Comparison of ENCODE assay signal across 24 cellular contexts in genomic region chr20:49234831-49235230, GRCh38. TPM values are rescaled to one million over a fixed set of nuclear protein-coding genes. Genes with fewer than 3 reads are reported as not detected.
DNase-seq lines count a peak whose midpoint lies in the region; ATAC-seq and TF ChIP-seq lines count a peak whose summit lies in the region.
"Had no signal": no experiment of that assay in that cellular context is flagged by ENCODE, and none has a peak within 500 bp of the region (broad histone marks: within the 10 kb centered on the region; RNA-seq: fewer than 3 reads in every experiment).

No MANE protein-coding gene starts in this region.

- H3K4me3 ChIP-seq in mammary epithelial cell (replicated peaks in 1 of 3; ENCODE audit: insufficient read depth in 1 of 3, low read depth in 2 of 3, low read length in 3 of 3) (no peak overlapping the region), trophoblast cell (ENCODE audit: low read depth, low read length) (no peak overlapping the region)
- H3K4me3 ChIP-seq: BLaER1, GM23248, SJCRH30 had no signal

- no peak overlapping the region for H3K4ac ChIP-seq in trophoblast cell (ENCODE audit: low read depth, low read length)

- no peaks in the 10 kb centered on the region for H3K79me2 ChIP-seq in mammary epithelial cell (ENCODE audit: insufficient read depth, low read length)
- no peaks in the 10 kb centered on the region for H3K79me2 ChIP-seq in trophoblast cell (ENCODE audit: control insufficient read depth, insufficient read depth, low read length, poor library complexity)

- in situ Hi-C loops in mammary epithelial cell (cut with MboI; ENCODE audit: low sequenced_read_pairs in 2 of 2) = no loop called here

- ATAC-seq in GM18519 (IDR thresholded peaks at IDR 0.05; ENCODE audit: low FRiP score, unreplicated experiment) = no peak
- ATAC-seq: HepG2, PC-3 had no signal

- H3K27me3 ChIP-seq in mammary epithelial cell (ENCODE audit: insufficient read depth, low read length) (no peaks in the 10 kb centered on the region), trophoblast cell (ENCODE audit: insufficient read depth, low read length) (no peaks in the 10 kb centered on the region)
- H3K27me3 ChIP-seq: BLaER1, SJCRH30 had no signal

- no peak overlapping the region for H3K4me3 Mint-ChIP-seq in MCF 10A (ENCODE audit: unreplicated experiment)
- no peak overlapping the region for H3K4me3 Mint-ChIP-seq in chondrocyte (ENCODE audit: unreplicated experiment)
- H3K4me3 Mint-ChIP-seq: CD4-positive, alpha-beta T cell had no signal

- H3K36me3 Mint-ChIP-seq in MCF 10A (ENCODE audit: insufficient read depth, unreplicated experiment) = peaks cover 82% of the 10 kb centered on the region
- peaks cover 51% of the 10 kb centered on the region for H3K36me3 Mint-ChIP-seq in chondrocyte (ENCODE audit: low read depth)

- H3K36me3 ChIP-seq in mammary epithelial cell (ENCODE audit: insufficient read depth, low read length) (peaks cover 19% of the 10 kb centered on the region), trophoblast cell (ENCODE audit: control insufficient read depth in 1 of 2, insufficient read depth in 2 of 2, low read length in 2 of 2) (peaks cover 55 to 60% of the 10 kb centered on the region in 2 experiments)

- no peaks in the 10 kb centered on the region for H3K4me1 Mint-ChIP-seq in MCF 10A (ENCODE audit: insufficient read depth, unreplicated experiment)
- no peaks in the 10 kb centered on the region for H3K4me1 Mint-ChIP-seq in chondrocyte (ENCODE audit: low read depth)

- no peak overlapping the region for H2BK120ac ChIP-seq in trophoblast cell (ENCODE audit: insufficient read depth, low read length, poor library complexity)

- intact Hi-C loops in MCF 10A (cut with micrococcal nuclease) (no loop called here), mammary epithelial cell (cut with micrococcal nuclease) (no loop called here)

- POLR2A ChIA-PET in MCF 10A (lab: Yijun Ruan, JAX) = interaction anchor here (1.2 kb wide), 1 partner anchor 33 kb away, joined by 4 read pairs; no protein-coding TSS in a partner anchor

- no peak overlapping the region for H3K4me2 ChIP-seq in mammary epithelial cell (ENCODE audit: insufficient read depth, low read depth, low read length)
- H3K4me2 ChIP-seq in trophoblast cell (ENCODE audit: low read length) = no peak overlapping the region
- H3K4me2 ChIP-seq: BLaER1 had no signal

- H4K12ac ChIP-seq in trophoblast cell (ENCODE audit: low read depth, low read length) = no peak overlapping the region

- no peak overlapping the region for H4K8ac ChIP-seq in trophoblast cell (ENCODE audit: low read depth, low read length)

- no peaks in the 10 kb centered on the region for H3K9me3 Mint-ChIP-seq in MCF 10A (ENCODE audit: unreplicated experiment)
- no peaks in the 10 kb centered on the region for H3K9me3 Mint-ChIP-seq in chondrocyte (ENCODE audit: low read depth)
- H3K9me3 Mint-ChIP-seq: CD4-positive, alpha-beta T cell had no signal

- H3K18ac ChIP-seq in trophoblast cell (ENCODE audit: low read length) = no peak overlapping the region

- H3K9ac ChIP-seq in mammary epithelial cell (ENCODE audit: insufficient read depth, low read length) = no peak overlapping the region
- H3K9ac ChIP-seq in trophoblast cell (ENCODE audit: low read length) = peak overlapping the region; percentile 5
- H3K9ac ChIP-seq: BLaER1, GM23248 had no signal

- no peak overlapping the region for H4K91ac ChIP-seq in trophoblast cell (ENCODE audit: low read depth, low read length)

- no peak overlapping the region for H2AK5ac ChIP-seq in trophoblast cell (ENCODE audit: low read length)

- WGBS in mammary epithelial cell (ENCODE audit: low coverage, missing lambda C conversion rate) = 100% methylated on average over 5 of the region's 6 CpGs
- WGBS in trophoblast cell (ENCODE audit: extremely low coverage, insufficient coverage, insufficient read length) = no CpG with 5 or more reads among the region's 6 CpGs

- CTCF ChIA-PET in MCF 10A (lab: Yijun Ruan, JAX) = interaction anchor here (1.2 to 3.4 kb wide), 4 partner anchors 9 to 19 kb away, joined by 4 to 16 read pairs (median 6); no protein-coding TSS in a partner anchor
- CTCF ChIA-PET in mammary epithelial cell (lab: Charles Lee; ENCODE audit: low non-redundant PET) = no interaction called here

- no peaks in the 10 kb centered on the region for H4K20me1 ChIP-seq in mammary epithelial cell (ENCODE audit: insufficient read depth, low read length)
- H4K20me1 ChIP-seq: BLaER1 had no signal

- H3K27ac ChIP-seq in mammary epithelial cell (ENCODE audit: insufficient read depth, low read depth, low read length) (no peak overlapping the region), trophoblast cell (ENCODE audit: low read depth, low read length) (no peak overlapping the region)
- H3K27ac ChIP-seq: BLaER1, GM23248, SJCRH30 had no signal

- no peaks in the 10 kb centered on the region for H3K9me3 ChIP-seq in mammary epithelial cell (replicated peaks; ENCODE audit: insufficient read depth, low read length)
- peaks cover 5% of the 10 kb centered on the region for H3K9me3 ChIP-seq in trophoblast cell (ENCODE audit: insufficient read depth, low read depth, low read length)
- H3K9me3 ChIP-seq: BLaER1, SJCRH30 had no signal

- TF ChIP-seq CTCF in MCF 10A (IDR thresholded peaks at IDR 0.05; ENCODE audit: unreplicated experiment) (no peak), mammary epithelial cell (conservative IDR thresholded peaks at IDR 0.05 in 1 of 2, IDR thresholded peaks at IDR 0.05 in 1 of 2; ENCODE audit: extremely low read depth in 1 of 2, insufficient read depth in 1 of 2, low read depth in 1 of 2, low read length in 2 of 2) (no peak), chondrocyte (IDR thresholded peaks at IDR 0.05) (no peak)

- no peaks in the 10 kb centered on the region for H3K27me3 Mint-ChIP-seq in MCF 10A (ENCODE audit: insufficient read depth, unreplicated experiment)
- H3K27me3 Mint-ChIP-seq in chondrocyte (ENCODE audit: low read depth) = no peaks in the 10 kb centered on the region
- H3K27me3 Mint-ChIP-seq: CD4-positive, alpha-beta T cell had no signal

- H3K23ac ChIP-seq in trophoblast cell (ENCODE audit: low read length) = no peak overlapping the region

- BruUV-seq in MCF 10A (replicated peaks; lab: Mats Ljungman, UMichigan) (no TSS peak), mammary epithelial cell (replicated peaks; lab: Mats Ljungman, UMichigan) (no TSS peak)

- H3K14ac ChIP-seq in trophoblast cell (ENCODE audit: low read length) = no peak overlapping the region

- no peak for DNase-seq in MCF 10A (ENCODE audit: unreplicated experiment)
- DNase-seq in mammary epithelial cell = no peak
- peak; percentile 49 for DNase-seq in chondrocyte (ENCODE audit: low spot score)
- DNase-seq in trophoblast cell = no peak
- DNase-seq in NCI-H2029 (lab: John Stamatoyannopoulos, UW) = no peak
- DNase-seq in mucosa of gallbladder (ENCODE audit: low spot score) = no peak
- DNase-seq: CD4-positive, alpha-beta T cell; DMS53; GM23248; H7; Karpas-422; MV-4-11; NCI-H1105; NCI-H1436 treated with DMSO at 0.1 percent for 48 hours; NCI-H187 treated with DMSO at 0.1 percent for 48 hours; NCI-H2107; NCI-H526; NCI-H82; NK-92 treated with Interleukin-12 subunit alpha and Interleukin-12 subunit beta, amount 100 ng/mL, for 24 hours; PC-3; SJCRH30 had no signal

- H3K27ac Mint-ChIP-seq in MCF 10A (ENCODE audit: low read depth, unreplicated experiment) = peak overlapping the region; percentile 40
- H3K27ac Mint-ChIP-seq in chondrocyte (ENCODE audit: unreplicated experiment) = no peak overlapping the region
- H3K27ac Mint-ChIP-seq: CD4-positive, alpha-beta T cell had no signal

- H2BK5ac ChIP-seq in trophoblast cell (ENCODE audit: low read depth, low read length, poor library complexity) = no peak overlapping the region

- H2BK12ac ChIP-seq in trophoblast cell (ENCODE audit: low read length) = no peak overlapping the region

- dilution Hi-C loops in mammary epithelial cell (cut with HindIII; ENCODE audit: low sequenced_read_pairs) = no loop called here

- peaks cover 16% of the 10 kb centered on the region for H3K4me1 ChIP-seq in mammary epithelial cell (ENCODE audit: insufficient read depth, low read length)
- peaks cover 9 to 17% of the 10 kb centered on the region in 2 experiments for H3K4me1 ChIP-seq in trophoblast cell (ENCODE audit: control insufficient read depth in 1 of 2, insufficient read depth in 2 of 2, low read length in 2 of 2)

- H2AFZ ChIP-seq in mammary epithelial cell (ENCODE audit: low read depth, low read length) = no peak overlapping the region
- H2AFZ ChIP-seq in trophoblast cell (ENCODE audit: insufficient read depth, low read length, poor library complexity) = no peak overlapping the region
- H2AFZ ChIP-seq: GM23248 had no signal

- peaks cover 6% of the 10 kb centered on the region for H3K79me1 ChIP-seq in trophoblast cell (ENCODE audit: low read length)

RNA-seq across cellular contexts. Expression of gene DDX27, which starts 15.6 kb away (rescaled TPM):
- total RNA-seq in MCF 10A (2022) (45.7 and 56.4 TPM in 2 replicates), mammary epithelial cell (10 to 100 TPM; 39.0 to 44.1 TPM), chondrocyte (23.3 to 25.9 TPM (median 23.7 TPM) in 3 replicates), mucosa of gallbladder (32.6 TPM)
- 36.9 TPM for polyA plus RNA-seq in mammary epithelial cell
- polyA minus RNA-seq in mammary epithelial cell = 52.4 TPM
- polyA plus RNA-seq in trophoblast cell (2013) = 54.1 and 54.7 TPM in 2 replicates

RNA-seq across cellular contexts. Expression of gene ZNFX1, which starts 43.0 kb away (rescaled TPM):
- total RNA-seq in MCF 10A (2022) (24.3 and 26.8 TPM in 2 replicates), mammary epithelial cell (10 to 100 TPM; 24.9 to 34.0 TPM), chondrocyte (36.0 to 38.7 TPM (median 36.4 TPM) in 3 replicates), mucosa of gallbladder (35.3 TPM)
- 6.3 TPM for polyA plus RNA-seq in mammary epithelial cell
- 54.2 TPM for polyA minus RNA-seq in mammary epithelial cell
- polyA plus RNA-seq in trophoblast cell (2013) = 6.3 TPM in 2 replicates

RNA-seq across cellular contexts. Expression of gene STAU1, which starts 46.7 kb away (rescaled TPM):
- total RNA-seq in MCF 10A (2022) (109 and 110 TPM in 2 replicates), mammary epithelial cell (10 to 100 TPM; 52.7 to 87.1 TPM), chondrocyte (76.8 to 77.6 TPM (median 77.2 TPM) in 3 replicates), mucosa of gallbladder (111 TPM)
- 41.6 TPM for polyA plus RNA-seq in mammary epithelial cell
- polyA minus RNA-seq in mammary epithelial cell = 107 TPM
- 90.8 and 93.2 TPM in 2 replicates for polyA plus RNA-seq in trophoblast cell (2013)
